ENCODE assay signal across 1 cellular context in genomic region chr14:91554535-91555332, GRCh38.
TF ChIP-seq lines count a peak whose summit lies in the region.

No MANE protein-coding gene starts in this region.

TF ChIP-seq in HepG2, 621 proteins besides CTCF, POLR2A, EP300 and RAD21 (continued from another document and continues in another):
- TF ChIP-seq ZNF512B (CRISPR knock-in tag; IDR thresholded peaks at IDR 0.05; ENCODE audit: borderline replicate concordance): peak; percentile 64; the same call in 1 of the 2 replicates
- TF ChIP-seq ZBTB43 (CRISPR knock-in tag; conservative IDR thresholded peaks at IDR 0.05): no peak
- TF ChIP-seq ZNF343 (CRISPR knock-in tag; IDR thresholded peaks at IDR 0.05): peak; percentile 80
- TF ChIP-seq GMEB1 (CRISPR knock-in tag; IDR thresholded peaks at IDR 0.05; ENCODE audit: borderline replicate concordance): no peak
- 0 out of 2 replicates have a peak, but pooled peaks have one; percentile 23 for TF ChIP-seq ZNF879 (CRISPR knock-in tag; IDR thresholded peaks at IDR 0.05)
- TF ChIP-seq HNRNPLL (IDR thresholded peaks at IDR 0.05; ENCODE audit: low read depth, low read length, poor library complexity, severe bottlenecking): no peak
- TF ChIP-seq THYN1 (CRISPR knock-in tag; IDR thresholded peaks at IDR 0.05; ENCODE audit: borderline replicate concordance, low read depth): no peak
- TF ChIP-seq KAT8 (CRISPR knock-in tag; IDR thresholded peaks at IDR 0.05): peak; percentile 39; the same call in 1 of the 2 replicates
- TF ChIP-seq ZFP37 (CRISPR knock-in tag; IDR thresholded peaks at IDR 0.05; ENCODE audit: borderline replicate concordance): no peak
- TF ChIP-seq ZNF44 (CRISPR knock-in tag; IDR thresholded peaks at IDR 0.05): no peak
- TF ChIP-seq TEF (CRISPR knock-in tag; IDR thresholded peaks at IDR 0.05): no peak
- no peak for TF ChIP-seq ZNF34 (CRISPR knock-in tag; IDR thresholded peaks at IDR 0.05; ENCODE audit: borderline replicate concordance)
- no peak for TF ChIP-seq ZNF816 (CRISPR knock-in tag; IDR thresholded peaks at IDR 0.05; ENCODE audit: borderline replicate concordance)
- peak; percentile 87 for TF ChIP-seq PAXIP1 (CRISPR knock-in tag; conservative IDR thresholded peaks at IDR 0.05)
- peak; percentile 21; the same call in 1 of the 2 replicates for TF ChIP-seq ZNF264 (CRISPR knock-in tag; IDR thresholded peaks at IDR 0.05)
- TF ChIP-seq ZNF558 (CRISPR knock-in tag; IDR thresholded peaks at IDR 0.05; ENCODE audit: borderline replicate concordance): no peak
- TF ChIP-seq REPIN1 (CRISPR knock-in tag; IDR thresholded peaks at IDR 0.05; ENCODE audit: borderline replicate concordance, low read depth): peak; percentile 73; the same call in 1 of the 2 replicates
- no peak for TF ChIP-seq ATF7-NPFF (CRISPR knock-in tag; IDR thresholded peaks at IDR 0.05; ENCODE audit: low read depth)
- no peak for TF ChIP-seq XBP1 (CRISPR knock-in tag; IDR thresholded peaks at IDR 0.05)
- no peak; the same call in 1 of the 2 replicates for TF ChIP-seq HDAC1 (CRISPR knock-in tag; IDR thresholded peaks at IDR 0.05)
- TF ChIP-seq PITX1 (CRISPR knock-in tag; IDR thresholded peaks at IDR 0.05): peak; percentile 79
- TF ChIP-seq YEATS4 (CRISPR knock-in tag; IDR thresholded peaks at IDR 0.05; ENCODE audit: borderline replicate concordance): peak; percentile 44; the same call in 1 of the 2 replicates
- TF ChIP-seq MTA1 (CRISPR knock-in tag; IDR thresholded peaks at IDR 0.05; ENCODE audit: borderline replicate concordance): peak; percentile 74
- TF ChIP-seq ZBTB14 (CRISPR knock-in tag; IDR thresholded peaks at IDR 0.05): no peak
- TF ChIP-seq ZFP91 (CRISPR knock-in tag; IDR thresholded peaks at IDR 0.05; ENCODE audit: borderline replicate concordance): 0 out of 2 replicates have a peak, but pooled peaks have one; percentile 52
- TF ChIP-seq RXRB (CRISPR knock-in tag; IDR thresholded peaks at IDR 0.05; ENCODE audit: borderline replicate concordance): peak; percentile 15; the same call in 1 of the 2 replicates
- TF ChIP-seq ZNF782 (CRISPR knock-in tag; IDR thresholded peaks at IDR 0.05; ENCODE audit: borderline replicate concordance): 0 out of 2 replicates have a peak, but pooled peaks have one; percentile 73
- TF ChIP-seq ARNTL (CRISPR knock-in tag; IDR thresholded peaks at IDR 0.05): 0 out of 2 replicates have a peak, but pooled peaks have one; percentile 47
- TF ChIP-seq ATF5 (CRISPR knock-in tag; IDR thresholded peaks at IDR 0.05; ENCODE audit: low read depth): no peak
- TF ChIP-seq PRPF4 (IDR thresholded peaks at IDR 0.05; ENCODE audit: low read depth, low read length, poor library complexity, severe bottlenecking): no peak
- TF ChIP-seq KDM6A (CRISPR knock-in tag; IDR thresholded peaks at IDR 0.05; ENCODE audit: low read depth): peak; percentile 64; the same call in 1 of the 2 replicates
- no peak for TF ChIP-seq ZBTB40 (IDR thresholded peaks at IDR 0.05)
- TF ChIP-seq ZBTB40 (CRISPR knock-in tag; IDR thresholded peaks at IDR 0.05): no peak
